Comparison of ENCODE assay signal across 35 cellular contexts in genomic region chr2:215876139-215876936, GRCh38.
"Had no signal": no experiment of that assay in that cellular context is flagged by ENCODE, and none has a peak within 500 bp of the region (broad histone marks: within the 10 kb centered on the region; RNA-seq: fewer than 3 reads in every experiment).

No MANE protein-coding gene starts in this region.

- DNase-seq: activated CD4-positive, alpha-beta T cell treated with anti-CD3 and anti-CD28 coated beads for 36 hours; activated CD4-positive, alpha-beta T cell treated with anti-CD3 and anti-CD28 coated beads, Interleukin-2, amount 10 ng/mL, durations not matched to agents 7 days and 5 days; activated CD4-positive, alpha-beta T cell treated with anti-CD3 and anti-CD28 coated beads, Interleukin-2, amount 50 U/mL, for 48 hours; activated CD8-positive, alpha-beta T cell treated with anti-CD3 and anti-CD28 coated beads, Interleukin-2, amount 10 ng/mL, durations not matched to agents 7 days and 5 days; activated gamma-delta T cell; activated naive CD4-positive, alpha-beta T cell treated with Interleukin-2 at 50 U/mL for 16 hours; activated naive CD8-positive, alpha-beta T cell treated with anti-CD3 and anti-CD28 coated beads, Interleukin-2, amount 10 ng/mL, durations not matched to agents 7 days and 5 days; activated T-cell treated with anti-CD3 and anti-CD28 coated beads, Interleukin-2, amount 50 U/mL, for 24 hours; amygdala; MM.1S; MV-4-11; NCI-H1092; NCI-H1436 treated with DMSO at 0.1 percent for 48 hours; NCI-H1694 treated with DMSO at 0.1 percent for 48 hours; NCI-H2029; NCI-H2171; NCI-H510A; NCI-H526; NCI-H82; PC-3; Peyer's patch; RPMI8226; SHP77 treated with DMSO at 0.1 percent for 48 hours; SK-N-SH had no signal

- H3K4me3 Mint-ChIP-seq: activated CD4-positive, alpha-beta T cell treated with anti-CD3 and anti-CD28 coated beads for 36 hours; activated CD4-positive, alpha-beta T cell treated with anti-CD3 and anti-CD28 coated beads, Interleukin-2, amount 10 ng/mL, durations not matched to agents 7 days and 5 days; activated CD8-positive, alpha-beta T cell treated with anti-CD3 and anti-CD28 coated beads, Interleukin-2, amount 10 ng/mL, durations not matched to agents 7 days and 5 days; activated naive CD4-positive, alpha-beta T cell treated with anti-CD3 and anti-CD28 coated beads, Interleukin-2, amount 50 U/mL, for 24 hours; activated naive CD8-positive, alpha-beta T cell treated with anti-CD3 and anti-CD28 coated beads, Interleukin-2, amount 10 ng/mL, durations not matched to agents 7 days and 5 days; activated T-cell treated with anti-CD3 and anti-CD28 coated beads, Interleukin-2, amount 50 U/mL, for 24 hours; central memory CD8-positive, alpha-beta T cell; T-helper 1 cell treated with Interleukin-12 subunit alpha and Interleukin-12 subunit beta and Interleukin-4 antibody, amounts not matched to agents 30 μg/mL and 1 μg/mL, for 36 hours; T-helper 2 cell treated with Interferon-gamma antibody and Interleukin-4, amounts not matched to agents 5 μg/mL and 100 μg/mL, for 36 hours; WTC11 had no signal

- FAIRE-seq: TTC549 had no signal

- H3K36me3 ChIP-seq: ascending aorta, cardiac muscle cell, Peyer's patch, SJSA1 had no signal

- H3K9me3 Mint-ChIP-seq: activated CD4-positive, alpha-beta T cell treated with anti-CD3 and anti-CD28 coated beads, Interleukin-2, amount 10 ng/mL, durations not matched to agents 7 days and 5 days; activated naive CD4-positive, alpha-beta T cell treated with anti-CD3 and anti-CD28 coated beads, Interleukin-2, amount 50 U/mL, for 24 hours; activated T-cell treated with anti-CD3 and anti-CD28 coated beads, Interleukin-2, amount 50 U/mL, for 24 hours; activated T-helper 2 cell treated with anti-CD3 and anti-CD28 coated beads, Interferon-gamma antibody, Interleukin-2, Interleukin-4, amounts not matched to agents 10 μg/mL and 5 μg/mL and 100 μg/mL, durations not matched to agents 14 hours and 24 hours and 36 hours; central memory CD8-positive, alpha-beta T cell; T-helper 1 cell treated with Interleukin-12 subunit alpha and Interleukin-12 subunit beta and Interleukin-4 antibody, amounts not matched to agents 30 μg/mL and 1 μg/mL, for 36 hours; T-helper 2 cell treated with Interferon-gamma antibody and Interleukin-4, amounts not matched to agents 5 μg/mL and 100 μg/mL, for 36 hours had no signal

- H3K4me1 ChIP-seq: ascending aorta, Peyer's patch had no signal

- H3K27ac Mint-ChIP-seq: activated CD4-positive, alpha-beta T cell treated with anti-CD3 and anti-CD28 coated beads for 36 hours; activated CD4-positive, alpha-beta T cell treated with anti-CD3 and anti-CD28 coated beads, Interleukin-2, amount 10 ng/mL, durations not matched to agents 7 days and 5 days; activated CD8-positive, alpha-beta T cell treated with anti-CD3 and anti-CD28 coated beads, Interleukin-2, amount 10 ng/mL, durations not matched to agents 7 days and 5 days; activated naive CD4-positive, alpha-beta T cell treated with anti-CD3 and anti-CD28 coated beads, Interleukin-2, amount 50 U/mL, for 24 hours; activated naive CD8-positive, alpha-beta T cell treated with anti-CD3 and anti-CD28 coated beads, Interleukin-2, amount 10 ng/mL, durations not matched to agents 7 days and 5 days; activated T-cell treated with anti-CD3 and anti-CD28 coated beads, Interleukin-2, amount 50 U/mL, for 24 hours; activated T-helper 2 cell treated with anti-CD3 and anti-CD28 coated beads, Interferon-gamma antibody, Interleukin-2, Interleukin-4, amounts not matched to agents 10 μg/mL and 5 μg/mL and 100 μg/mL, durations not matched to agents 14 hours and 24 hours and 36 hours; T-helper 1 cell treated with Interleukin-12 subunit alpha and Interleukin-12 subunit beta and Interleukin-4 antibody, amounts not matched to agents 30 μg/mL and 1 μg/mL, for 36 hours; T-helper 2 cell treated with Interferon-gamma antibody and Interleukin-4, amounts not matched to agents 5 μg/mL and 100 μg/mL, for 36 hours; WTC11 had no signal

- ATAC-seq: activated CD4-positive, alpha-beta T cell treated with anti-CD3 and anti-CD28 coated beads for 36 hours; activated CD4-positive, CD25-positive, alpha-beta regulatory T cell treated with anti-CD3 and anti-CD28 coated beads, Interleukin-2, amount 50 U/mL, for 24 hours; activated CD8-positive, alpha-beta T cell treated with anti-CD3 and anti-CD28 coated beads, Interleukin-2, amount 10 ng/mL, durations not matched to agents 7 days and 5 days; PC-3; WTC11 had no signal

- H3K4me3 ChIP-seq: ascending aorta, cardiac muscle cell, Peyer's patch, SJSA1 had no signal

- H3K9me3 ChIP-seq: ascending aorta, Peyer's patch, SJSA1, SK-N-SH had no signal

- H3K36me3 Mint-ChIP-seq: activated naive CD4-positive, alpha-beta T cell treated with anti-CD3 and anti-CD28 coated beads, Interleukin-2, amount 50 U/mL, for 24 hours; activated naive CD8-positive, alpha-beta T cell treated with anti-CD3 and anti-CD28 coated beads, Interleukin-2, amount 10 ng/mL, durations not matched to agents 7 days and 5 days had no signal

- H3K4me1 Mint-ChIP-seq: activated CD4-positive, alpha-beta T cell treated with anti-CD3 and anti-CD28 coated beads for 36 hours; activated CD4-positive, alpha-beta T cell treated with anti-CD3 and anti-CD28 coated beads, Interleukin-2, amount 10 ng/mL, durations not matched to agents 7 days and 5 days; activated naive CD4-positive, alpha-beta T cell treated with anti-CD3 and anti-CD28 coated beads, Interleukin-2, amount 50 U/mL, for 24 hours; activated naive CD8-positive, alpha-beta T cell treated with anti-CD3 and anti-CD28 coated beads, Interleukin-2, amount 10 ng/mL, durations not matched to agents 7 days and 5 days; central memory CD8-positive, alpha-beta T cell had no signal

- H3K27me3 ChIP-seq: ascending aorta, cardiac muscle cell, Peyer's patch, SJSA1 had no signal
